In the genomic region with DNA sequence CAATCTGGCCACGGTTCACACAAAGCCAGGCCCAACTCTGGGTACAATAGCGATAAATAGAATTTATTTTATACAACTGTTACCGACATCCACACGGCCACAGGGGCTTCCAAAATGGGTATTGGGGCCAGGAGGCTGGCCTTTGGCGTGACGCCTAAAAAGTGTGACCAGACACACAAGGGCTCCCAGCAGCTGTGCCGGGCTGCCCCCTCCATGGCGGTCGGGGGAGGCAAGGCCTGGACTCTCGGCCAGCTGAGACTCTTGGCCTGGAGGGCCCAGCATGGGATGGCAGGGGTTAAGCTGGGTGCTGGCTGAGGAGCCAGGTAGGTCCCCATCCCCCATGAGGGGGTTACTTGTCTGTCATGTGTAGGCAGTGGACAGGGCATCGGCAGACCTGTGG, we compare ENCODE assay signal across 18 cellular contexts.
"Had no signal": no experiment of that assay in that cellular context is flagged by ENCODE, and none has a peak within 500 bp of the region (broad histone marks: within the 10 kb centered on the region; RNA-seq: fewer than 3 reads in every experiment).

No MANE protein-coding gene starts in this region.

- ATAC-seq: naive thymus-derived CD4-positive, alpha-beta T cell; natural killer cell; sciatic nerve; stimulated activated memory B cell treated with anti-CD40 and anti-IgM and Interleukin-4, amounts not matched to agents 10 μg/mL and 1 μg/mL and 100 μg/mL, for 72 hours; stimulated activated naive CD8-positive, alpha-beta T cell treated with anti-CD3 and anti-CD28 coated beads, Interleukin-15, amount 100 ng/mL, for 72 hours; stimulated activated naive CD8-positive, alpha-beta T cell treated with anti-CD3 and anti-CD28 coated beads, Interleukin-15, Interleukin-2, amounts not matched to agents 100 U/mL and 50 U/mL, for 24 hours had no signal

- H3K9ac ChIP-seq: neural progenitor cell had no signal

- H3K9me3 ChIP-seq: neutrophil, pancreas, prostate gland, spleen, suprapubic skin, testis, tibial nerve, upper lobe of left lung, vagina had no signal

- H2AFZ ChIP-seq: neural progenitor cell had no signal

- H3K4me1 ChIP-seq: pancreas, prostate gland, vagina had no signal

- DNase-seq: natural killer cell had no signal

- H3K4me3 ChIP-seq: neural progenitor cell, pancreas, prostate gland, skin epidermis, smooth muscle cell, spleen, suprapubic skin, testis, tibial nerve, upper lobe of left lung, vagina had no signal

- H3K27ac ChIP-seq: neural progenitor cell, neutrophil, pancreas, prostate gland, skin epidermis, spleen, suprapubic skin, testis, tibial nerve, upper lobe of left lung, vagina had no signal

- H3K27me3 ChIP-seq: neural progenitor cell, pancreas, testis, upper lobe of left lung, vagina had no signal

- H3K36me3 ChIP-seq: neural progenitor cell, neutrophil, prostate gland, spleen, suprapubic skin, vagina had no signal

- H3K4me2 ChIP-seq: neural progenitor cell, smooth muscle cell had no signal
